9 cellular contexts compared by ENCODE assay signal in genomic region chr10:86400705-86401587, GRCh38. TPM values are rescaled to one million over a fixed set of nuclear protein-coding genes. Genes with fewer than 3 reads are reported as not detected.
DNase-seq lines count a peak whose midpoint lies in the region; ATAC-seq and TF ChIP-seq lines count a peak whose summit lies in the region.
"Had no signal": no experiment of that assay in that cellular context is flagged by ENCODE, and none has a peak within 500 bp of the region (broad histone marks: within the 10 kb centered on the region; RNA-seq: fewer than 3 reads in every experiment).

No MANE protein-coding gene starts in this region.

- peaks cover 53% of the 10 kb centered on the region for H3K27me3 ChIP-seq in GM23338 (ENCODE audit: insufficient read depth)
- peaks cover 35% of the 10 kb centered on the region for H3K27me3 ChIP-seq in neural cell (ENCODE audit: insufficient read depth, low read depth, low read length)
- peaks cover 0 to 11% (median 0%) of the 10 kb centered on the region in 5 donors for H3K27me3 ChIP-seq in subcutaneous abdominal adipose tissue (ENCODE audit: control insufficient read depth in 5 of 5, insufficient read depth in 4 of 5, low read length in 5 of 5)

- CTCF ChIA-PET in GM10248 (lab: Yijun Ruan, JAX) = interaction anchor here (0.7 to 6.9 kb wide), 29 partner anchors 8 to 243 kb away, joined by 3 to 95 read pairs (median 4); no protein-coding TSS in a partner anchor

- H3K4me1 ChIP-seq in GM23338 (ENCODE audit: insufficient read depth) (peaks cover 18% of the 10 kb centered on the region), subcutaneous abdominal adipose tissue (ENCODE audit: control insufficient read depth in 5 of 5, insufficient read depth in 5 of 5, low read length in 5 of 5) (peaks cover 5 to 32% (median 29%) of the 10 kb centered on the region in 5 donors)

- H3K9me2 ChIP-seq in GM23338 (ENCODE audit: insufficient read depth) = no peaks in the 10 kb centered on the region
- no peaks in the 10 kb centered on the region for H3K9me2 ChIP-seq in neural cell (ENCODE audit: insufficient read depth, low read length)

- no peaks in the 10 kb centered on the region; the same call in 2 of the 3 replicates for H3K36me3 Mint-ChIP-seq in GM23338 (ENCODE audit: low read depth)

- H4K20me1 ChIP-seq in GM23338 (replicated peaks; ENCODE audit: insufficient read depth) (no peaks in the 10 kb centered on the region), neural cell (ENCODE audit: insufficient read depth) (no peaks in the 10 kb centered on the region)

- peak; percentile 12 for ATAC-seq in GM23338

- H2AFZ ChIP-seq in GM23338 = peak overlapping the region; percentile 99
- peak overlapping the region; percentile 79 for H2AFZ ChIP-seq in neural cell (ENCODE audit: low read depth, low read length)

- H3K27me3 Mint-ChIP-seq in GM23338 (ENCODE audit: insufficient read depth, low read depth, poor library complexity) = peaks cover 42% of the 10 kb centered on the region

- H3K9me3 ChIP-seq in neural cell (ENCODE audit: low read length) = no peaks in the 10 kb centered on the region
- peaks cover 0 to 4% (median 0%) of the 10 kb centered on the region in 5 donors for H3K9me3 ChIP-seq in subcutaneous abdominal adipose tissue (ENCODE audit: control insufficient read depth in 5 of 5, low read length in 5 of 5)
- H3K9me3 ChIP-seq: neutrophil had no signal

- H3F3A ChIP-seq in GM23338 (replicated peaks; ENCODE audit: low read depth) (peaks cover 6% of the 10 kb centered on the region; the same call in 1 of the 2 replicates), neural cell (ENCODE audit: insufficient read depth, low read length, poor library complexity, severe bottlenecking) (peaks cover 8% of the 10 kb centered on the region)

- H3K9ac ChIP-seq in neural cell (ENCODE audit: low read length) (peak overlapping the region; percentile 75), subcutaneous abdominal adipose tissue (ENCODE audit: low read length in 5 of 5) (peak overlapping the region in 4 of 5 donors; percentile 51 to 71 (median 57))

- H3K4me2 ChIP-seq in GM23338 = peak overlapping the region; percentile 97
- peak overlapping the region; percentile 78 for H3K4me2 ChIP-seq in neural cell (ENCODE audit: low read length)

- H3K4me3 Mint-ChIP-seq in GM23338 = peak overlapping the region; percentile 72

- H3K36me3 ChIP-seq in GM23338 (ENCODE audit: insufficient read depth) (no peaks in the 10 kb centered on the region; the same call in 1 of the 2 replicates), neural cell (ENCODE audit: insufficient read depth, low read length) (no peaks in the 10 kb centered on the region), subcutaneous abdominal adipose tissue (ENCODE audit: control insufficient read depth in 5 of 5, insufficient read depth in 5 of 5, low read length in 5 of 5) (no peaks in the 10 kb centered on the region)
- H3K36me3 ChIP-seq: neutrophil had no signal

- H3K27ac Mint-ChIP-seq in GM23338 = no peak overlapping the region

- H3K4me1 Mint-ChIP-seq in GM23338 = peaks cover 19% of the 10 kb centered on the region

- no peak for TF ChIP-seq RAD21 in neural cell (conservative IDR thresholded peaks at IDR 0.05)

- POLR2A ChIA-PET in GM10248 (lab: Yijun Ruan, JAX) = interaction anchor here (0.7 to 1.3 kb wide), 6 partner anchors 10 to 185 kb away, joined by 3 to 4 read pairs (median 3); partner anchors contain the start of gene WAPL

- DNase-seq in GM10248 (ENCODE audit: extremely low spot score) (peak; percentile 75), GM23338 (ENCODE audit: low spot score) (peak; percentile 47), LoVo (ENCODE audit: low spot score) (peak; percentile 24), epithelial cell of prostate (ENCODE audit: low read depth, low spot score) (no peak)
- peak; percentile 84 for DNase-seq in activated CD8-positive, alpha-beta memory T cell treated with anti-CD3 and anti-CD28 coated beads, Interleukin-2, amount 50 U/mL, for 4 hours
- no peak for DNase-seq in NK-92 treated with Interleukin-12 subunit alpha and Interleukin-12 subunit beta, amount 100 ng/mL, for 24 hours (lab: John Stamatoyannopoulos, UW)

- H3K4me3 ChIP-seq in GM23338 (peak overlapping the region; percentile 74), neural cell (ENCODE audit: low read length) (peak overlapping the region; percentile 97), subcutaneous abdominal adipose tissue (ENCODE audit: low read depth in 1 of 5, low read length in 5 of 5) (peak overlapping the region in 4 of 5 donors; percentile 68 to 80 (median 71))

- H3K9me3 Mint-ChIP-seq in GM23338 = no peaks in the 10 kb centered on the region

- H3K79me2 ChIP-seq in GM23338 (replicated peaks; ENCODE audit: insufficient read depth) = no peaks in the 10 kb centered on the region
- H3K79me2 ChIP-seq in neural cell (replicated peaks; ENCODE audit: insufficient read depth, low read length) = no peaks in the 10 kb centered on the region

- H3K27ac ChIP-seq in GM23338 (ENCODE audit: low read depth) = no peak overlapping the region
- peak overlapping the region; percentile 81 for H3K27ac ChIP-seq in epithelial cell of prostate
- peak overlapping the region; percentile 20 for H3K27ac ChIP-seq in neural cell (ENCODE audit: low read length)
- H3K27ac ChIP-seq in subcutaneous abdominal adipose tissue (ENCODE audit: low read depth, low read length) = no peak overlapping the region
- H3K27ac ChIP-seq: neutrophil had no signal

- no peak for TF ChIP-seq CTCF in GM10248 (IDR thresholded peaks at IDR 0.05; ENCODE audit: control extremely low read depth, extremely low read depth, low read depth, missing control alignments)
- TF ChIP-seq CTCF in GM23338 (conservative IDR thresholded peaks at IDR 0.05; ENCODE audit: low read depth in 2 of 2) = no peak
- no peak for TF ChIP-seq CTCF in neural cell (IDR thresholded peaks at IDR 0.05; ENCODE audit: poor library complexity, severe bottlenecking)

- TF ChIP-seq EP300 in neural cell (conservative IDR thresholded peaks at IDR 0.05; ENCODE audit: poor library complexity, severe bottlenecking) = no peak

TF ChIP-seq in GM23338, 12 proteins besides CTCF, POLR2A, EP300 and RAD21:
- TF ChIP-seq STAT1 (IDR thresholded peaks at IDR 0.05; ENCODE audit: unreplicated experiment) = no peak
- 0 out of 2 replicates have a peak, but pooled peaks have one; percentile 35 for TF ChIP-seq ZNF114 (CRISPR knock-in tag; IDR thresholded peaks at IDR 0.05)

TF ChIP-seq in neural cell, 6 proteins besides CTCF, POLR2A, EP300 and RAD21:
- TF ChIP-seq TAF1 (IDR thresholded peaks at IDR 0.05; ENCODE audit: low read depth) = no peak
- TF ChIP-seq SMC3 (conservative IDR thresholded peaks at IDR 0.05; ENCODE audit: poor library complexity) = no peak
- no peak for TF ChIP-seq REST (IDR thresholded peaks at IDR 0.05; ENCODE audit: borderline replicate concordance)
- TF ChIP-seq POLR2AphosphoS5 (IDR thresholded peaks at IDR 0.05) = no peak
- no peak for TF ChIP-seq MXI1 (conservative IDR thresholded peaks at IDR 0.05; ENCODE audit: poor library complexity, severe bottlenecking)
- no peak for TF ChIP-seq EZH2 (IDR thresholded peaks at IDR 0.05; ENCODE audit: borderline replicate concordance, insufficient read depth, low read length, poor library complexity, severe bottlenecking)

RNA-seq across cellular contexts. Expression of gene GRID1, which starts 34.4 kb away (rescaled TPM):
- 0.14 and 0.82 TPM in 2 replicates for total RNA-seq in GM23338 (2014; rRNA removed; shearing (Covaris generic))
- polyA plus RNA-seq in GM23338 (2016; fragmentation: Nextera tagmentation; extraction: Ambion mirVana) = 0.09 and 0.15 TPM in 2 replicates
- polyA plus RNA-seq in neural cell = 7.3 and 10.4 TPM in 2 replicates
- 24.3 and 25.1 TPM in 2 replicates for polyA minus RNA-seq in neural cell

Comparison
In these comparisons a context has a peak if more than half of its experiments do, and no peak if none do; other contexts are left out.
1. DNase-seq: peak in GM10248 (single experiment), GM23338 (single experiment), LoVo (single experiment) and activated CD8-positive, alpha-beta memory T cell treated with anti-CD3 and anti-CD28 coated beads, Interleukin-2, amount 50 U/mL, for 4 hours (single experiment); none in epithelial cell of prostate (single experiment) and NK-92 treated with Interleukin-12 subunit alpha and Interleukin-12 subunit beta, amount 100 ng/mL, for 24 hours (single experiment).
2. H3K27ac ChIP-seq: peak in epithelial cell of prostate (single experiment) and neural cell (single experiment); none in GM23338 (single experiment) and subcutaneous abdominal adipose tissue (single experiment).
3. Peak in every context shown above with its lines, with median percentiles within 50 percentile points of each other: H3K4me3 ChIP-seq.